8 cellular contexts compared by ENCODE assay signal in genomic region chr12:402127-402456, GRCh38. TPM values are rescaled to one million over a fixed set of nuclear protein-coding genes. Genes with fewer than 3 reads are reported as not detected.
DNase-seq lines count a peak whose midpoint lies in the region; ATAC-seq, FAIRE-seq and TF ChIP-seq lines count a peak whose summit lies in the region.

No MANE protein-coding gene starts in this region.

- no peak for TF ChIP-seq EP300 in H1 (IDR thresholded peaks at IDR 0.05; ENCODE audit: borderline replicate concordance in 1 of 2, low read depth in 2 of 2, low read length in 2 of 2)

- H3K14ac ChIP-seq in H1 (ENCODE audit: insufficient read length) = no peak overlapping the region

- H3K56ac ChIP-seq in H1 (replicated peaks; ENCODE audit: insufficient read length, low read depth, low read length) = no peak overlapping the region

- H4K91ac ChIP-seq in H1 (replicated peaks; ENCODE audit: insufficient read length, low read length) = no peak overlapping the region

- no peak overlapping the region for H4K8ac ChIP-seq in H1 (ENCODE audit: extremely low read depth, insufficient read depth, low read length)

- H4K20me1 ChIP-seq in H1 (replicated peaks in 1 of 2; ENCODE audit: control insufficient read depth in 1 of 2, insufficient read depth in 2 of 2, low read length in 2 of 2) = peaks cover 0 to 5% of the 10 kb centered on the region in 2 experiments
- no peaks in the 10 kb centered on the region for H4K20me1 ChIP-seq in osteoblast (ENCODE audit: insufficient read depth, low read length)

- H3K27me3 ChIP-seq in H1 (replicated peaks in 1 of 4; ENCODE audit: control insufficient read depth in 3 of 4, extremely low read depth in 1 of 4, insufficient read depth in 3 of 4, low read length in 3 of 4) = no peaks in the 10 kb centered on the region
- no peaks in the 10 kb centered on the region for H3K27me3 ChIP-seq in osteoblast (ENCODE audit: insufficient read depth, low read length)

- no peak for FAIRE-seq in H1 (lab: Jason Lieb, UNC)

- DNase-seq in Caki2 (ENCODE audit: low read depth) (peak; percentile 27), LNCaP clone FGC (ENCODE audit: low read depth) (no peak), H1 (ENCODE audit: low read depth in 1 of 2, low spot score in 2 of 2) (no peak), osteoblast (ENCODE audit: insufficient read length, low spot score, missing footprints) (no peak), NCI-H2196 treated with DMSO at 0.1 percent for 48 hours (lab: John Stamatoyannopoulos, UW; ENCODE audit: unreplicated experiment) (no peak), SKM-1 (lab: John Stamatoyannopoulos, UW; ENCODE audit: unreplicated experiment) (no peak)
- DNase-seq in activated effector memory CD4-positive, alpha-beta T cell treated with anti-CD3 and anti-CD28 coated beads, Interleukin-2, amount 50 U/mL, for 16 hours = no peak

- H3K4me3 ChIP-seq in LNCaP clone FGC (ENCODE audit: low read depth, low read length) (peak overlapping the region; percentile 85), H1 (ENCODE audit: extremely low read depth in 1 of 4, insufficient read depth in 2 of 4, low read depth in 3 of 4, low read length in 4 of 4) (peak overlapping the region; percentile 81 to 99 (median 86)), osteoblast (ENCODE audit: insufficient read depth, low read length) (peak overlapping the region; percentile 95)

- no peak for TF ChIP-seq POLR2A in H1 (IDR thresholded peaks at IDR 0.05; ENCODE audit: control extremely low read depth in 1 of 2, low read depth in 2 of 2, low read length in 2 of 2)

- H3K9ac ChIP-seq in H1 (replicated peaks in 1 of 4; ENCODE audit: extremely low read depth in 1 of 4, low read depth in 3 of 4, low read length in 3 of 4) = peak overlapping the region; percentile 75 to 96 (median 84); a peak in 6 of 7 replicates

- in situ Hi-C loops in Caki2 (cut with HindIII; ENCODE audit: low pct_unique_long_range_greater_than_20kb, low sequenced_read_pairs) = no loop called here

- peak; percentile 44 for TF ChIP-seq CTCF in LNCaP clone FGC (IDR thresholded peaks at IDR 0.05; ENCODE audit: control insufficient read depth, extremely low read depth, insufficient read depth)
- peak in 1 of 3 experiments; percentile 31; a peak in 1 of 4 replicates for TF ChIP-seq CTCF in H1 (IDR thresholded peaks at IDR 0.05; ENCODE audit: control extremely low read depth in 1 of 3, insufficient read depth in 1 of 3, low read depth in 1 of 3, low read length in 3 of 3)
- peak; percentile 40 for TF ChIP-seq CTCF in osteoblast (IDR thresholded peaks at IDR 0.05; ENCODE audit: extremely low read depth, low read depth, low read length)

- H3K4me1 ChIP-seq in H1 (replicated peaks in 1 of 4; ENCODE audit: control insufficient read depth in 3 of 4, insufficient read depth in 4 of 4, low read length in 3 of 4) = no peaks in the 10 kb centered on the region; a peak in 1 of 7 replicates
- H3K4me1 ChIP-seq in osteoblast (ENCODE audit: insufficient read depth, low read length) = peaks cover 18% of the 10 kb centered on the region

- CTCF ChIA-PET in H1 (lab: Charles Lee; ENCODE audit: partially characterized antibody) = interaction anchor here (0.7 to 1.8 kb wide), 6 partner anchors 13 to 143 kb away, joined by 3 to 5 read pairs (median 4); partner anchors contain the start of gene KDM5A

- no peak for ATAC-seq in HG03025 (IDR thresholded peaks at IDR 0.05; ENCODE audit: low FRiP score, unreplicated experiment)

- H3K4ac ChIP-seq in H1 (replicated peaks; ENCODE audit: insufficient read length, low read depth, low read length) = no peak overlapping the region

- H4K5ac ChIP-seq in H1 (ENCODE audit: insufficient read length, low read depth, low read length) = no peak overlapping the region

- H2BK5ac ChIP-seq in H1 (ENCODE audit: low read depth, low read length) = no peak overlapping the region

- no peak overlapping the region for H2BK20ac ChIP-seq in H1 (ENCODE audit: low read length)

- H3K36me3 ChIP-seq in H1 (ENCODE audit: control insufficient read depth in 2 of 4, insufficient read depth in 4 of 4, low read length in 3 of 4) = peaks cover 2 to 17% (median 6%) of the 10 kb centered on the region in 4 experiments; a peak in 7 of 8 replicates
- no peaks in the 10 kb centered on the region for H3K36me3 ChIP-seq in osteoblast (ENCODE audit: insufficient read depth, low read length)

- POLR2A ChIA-PET in H1 (lab: Charles Lee; ENCODE audit: partially characterized antibody) = interaction anchor here (1.0 to 5.0 kb wide), 7 partner anchors 9 to 47 kb away, joined by 3 to 73 read pairs (median 4); partner anchors contain the start of gene KDM5A

- peaks cover 0 to 37% of the 10 kb centered on the region in 2 experiments; a peak in 3 of 4 replicates for H3K79me2 ChIP-seq in H1 (ENCODE audit: control insufficient read depth in 1 of 2, insufficient read depth in 2 of 2, low read length in 2 of 2)
- H3K79me2 ChIP-seq in osteoblast (ENCODE audit: insufficient read depth, low read length) = peaks cover 17% of the 10 kb centered on the region

- peaks cover 7% of the 10 kb centered on the region for H3K79me1 ChIP-seq in H1 (ENCODE audit: low read depth, low read length)

- H3K23me2 ChIP-seq in H1 (ENCODE audit: low read depth, low read length) = 0 out of 2 replicates have a peak, but pooled peaks cover 3% of the 10 kb centered on the region

- no peak overlapping the region for H3K18ac ChIP-seq in H1 (ENCODE audit: extremely low read depth, low read length)

- H2BK12ac ChIP-seq in H1 (ENCODE audit: low read depth, low read length) = no peak overlapping the region

- WGBS in H1 (ENCODE audit: extremely low coverage in 1 of 2, insufficient coverage in 1 of 2, insufficient read length in 1 of 2, insufficient replicate concordance in 2 of 2, low coverage in 1 of 2, low lambda C conversion rate in 2 of 2, missing lambda C conversion rate in 1 of 2), 2 experiments = 1% methylated on average over 6 of the region's 6 CpGs; no CpG with 5 or more reads in 1 of the 2 experiments

- H3K9me3 ChIP-seq in H1 (ENCODE audit: insufficient read depth in 2 of 2, low read depth in 1 of 2, low read length in 1 of 2) (no peaks in the 10 kb centered on the region), osteoblast (ENCODE audit: low read depth, low read length) (no peaks in the 10 kb centered on the region)

- no peak for TF ChIP-seq RAD21 in H1 (IDR thresholded peaks at IDR 0.05 in 1 of 2, conservative IDR thresholded peaks at IDR 0.05 in 1 of 2; ENCODE audit: low read depth in 2 of 2, low read length in 2 of 2)

- H3K27ac ChIP-seq in H1 (ENCODE audit: low read depth, low read length) (0 out of 2 replicates have a peak overlapping the region, but pooled peaks have one; percentile 54), osteoblast (ENCODE audit: low read depth, low read length) (peak overlapping the region; percentile 70)

- H3K23ac ChIP-seq in H1 (ENCODE audit: insufficient read length) = no peak overlapping the region

- no peak overlapping the region for H2BK15ac ChIP-seq in H1 (ENCODE audit: low read length)

- no peak overlapping the region for H2BK120ac ChIP-seq in H1 (replicated peaks; ENCODE audit: low read depth, low read length)

- no peak overlapping the region for H2AK5ac ChIP-seq in H1 (ENCODE audit: low read depth, low read length)

- H2AFZ ChIP-seq in H1 (ENCODE audit: low read length) (peak overlapping the region; percentile 47; the same call in 1 of the 2 replicates), osteoblast (ENCODE audit: low read length) (peak overlapping the region; percentile 98)

- H3K4me2 ChIP-seq in H1 (ENCODE audit: insufficient read depth in 1 of 2, low read depth in 2 of 2, low read length in 2 of 2) = peak overlapping the region; percentile 79 to 82
- H3K4me2 ChIP-seq in osteoblast (ENCODE audit: insufficient read depth, low read length) = peak overlapping the region; percentile 95

TF ChIP-seq in H1, 55 proteins besides CTCF, POLR2A, EP300 and RAD21:
- TF ChIP-seq TBP (IDR thresholded peaks at IDR 0.05; ENCODE audit: low read depth, low read length) = no peak

RNA-seq across cellular contexts. Expression of gene CCDC77, which starts 0.6 kb away (rescaled TPM):
- total RNA-seq in Caki2 (2014; rRNA removed; shearing (Covaris generic); ENCODE audit: low replicate concordance) = 13.5 and 16.3 TPM in 2 replicates
- total RNA-seq in H1 (2021; fragmentation: NEBNext Ultra II Directional; extraction: Animal tissue kit (Norgen Biotek cat#: 25700)) = 29.3 and 30.4 TPM in 2 replicates
- 6.1 and 10.3 TPM in 2 replicates for polyA plus RNA-seq in H1 (2011; rRNA removed)
- 18.2 TPM for polyA plus RNA-seq in H1 (2011; cell fraction: cytosol; rRNA removed)
- 21.9 TPM for polyA plus RNA-seq in H1 (2011; cell fraction: nucleus; rRNA removed)
- 19.2 to 28.3 TPM (median 21.3 TPM) in 4 replicates for polyA plus RNA-seq in H1 (2012, experiment 1 of 2)
- polyA plus RNA-seq in H1 (2012, experiment 2 of 2) = 1.8 TPM
- 26.0 TPM for polyA plus RNA-seq in H1 (2013, experiment 1 of 2)
- 26.8 TPM for polyA plus RNA-seq in H1 (2013, experiment 2 of 2)
- 25.5 and 29.8 TPM in 2 replicates for polyA minus RNA-seq in H1 (2011; rRNA and poly(A)+ RNA removed)
- polyA minus RNA-seq in H1 (2011; cell fraction: cytosol; rRNA and poly(A)+ RNA removed) = 16.3 TPM
- 30.4 TPM for polyA minus RNA-seq in H1 (2011; cell fraction: nucleus; rRNA and poly(A)+ RNA removed)
- total RNA-seq in osteoblast = 9.0 and 10.6 TPM in 2 replicates

RNA-seq across cellular contexts. Expression of gene KDM5A, which starts 13.0 kb away (rescaled TPM):
- 12.8 and 33.6 TPM in 2 replicates for total RNA-seq in Caki2 (2014; rRNA removed; shearing (Covaris generic); ENCODE audit: low replicate concordance)
- 36.9 and 45.7 TPM in 2 replicates for total RNA-seq in H1 (2021; fragmentation: NEBNext Ultra II Directional; extraction: Animal tissue kit (Norgen Biotek cat#: 25700))
- 5.7 and 6.3 TPM in 2 replicates for polyA plus RNA-seq in H1 (2011; rRNA removed)
- polyA plus RNA-seq in H1 (2011; cell fraction: cytosol; rRNA removed) = 8.5 TPM
- 16.3 TPM for polyA plus RNA-seq in H1 (2011; cell fraction: nucleus; rRNA removed)
- polyA plus RNA-seq in H1 (2012, experiment 1 of 2) = 10.9 to 15.4 TPM (median 13.3 TPM) in 4 replicates
- polyA plus RNA-seq in H1 (2012, experiment 2 of 2) = 0.62 TPM
- polyA plus RNA-seq in H1 (2013, experiment 1 of 2) = 16.7 TPM
- 13.6 TPM for polyA plus RNA-seq in H1 (2013, experiment 2 of 2)
- 82.0 and 104 TPM in 2 replicates for polyA minus RNA-seq in H1 (2011; rRNA and poly(A)+ RNA removed)
- 34.3 TPM for polyA minus RNA-seq in H1 (2011; cell fraction: cytosol; rRNA and poly(A)+ RNA removed)
- polyA minus RNA-seq in H1 (2011; cell fraction: nucleus; rRNA and poly(A)+ RNA removed) = 85.5 TPM
- 62.8 and 75.3 TPM in 2 replicates for total RNA-seq in osteoblast

RNA-seq across cellular contexts. Expression of gene B4GALNT3, which starts 57.6 kb away (rescaled TPM):
- 1.9 and 8.1 TPM in 2 replicates for total RNA-seq in Caki2 (2014; rRNA removed; shearing (Covaris generic); ENCODE audit: low replicate concordance)
- total RNA-seq in H1 (2021; fragmentation: NEBNext Ultra II Directional; extraction: Animal tissue kit (Norgen Biotek cat#: 25700)) = 20.3 and 20.4 TPM in 2 replicates
- polyA plus RNA-seq in H1 (2011; rRNA removed) = 12.5 and 14.9 TPM in 2 replicates
- polyA plus RNA-seq in H1 (2011; cell fraction: cytosol; rRNA removed) = 15.8 TPM
- 43.4 TPM for polyA plus RNA-seq in H1 (2011; cell fraction: nucleus; rRNA removed)
- polyA plus RNA-seq in H1 (2012, experiment 1 of 2) = 11.3 to 19.6 TPM (median 15.5 TPM) in 4 replicates
- 10.1 TPM for polyA plus RNA-seq in H1 (2012, experiment 2 of 2)
- 15.8 TPM for polyA plus RNA-seq in H1 (2013, experiment 1 of 2)
- 16.0 TPM for polyA plus RNA-seq in H1 (2013, experiment 2 of 2)
- 24.2 and 30.9 TPM in 2 replicates for polyA minus RNA-seq in H1 (2011; rRNA and poly(A)+ RNA removed)
- 7.3 TPM for polyA minus RNA-seq in H1 (2011; cell fraction: cytosol; rRNA and poly(A)+ RNA removed)
- polyA minus RNA-seq in H1 (2011; cell fraction: nucleus; rRNA and poly(A)+ RNA removed) = 13.1 TPM
- total RNA-seq in osteoblast = 0.29 and 0.36 TPM in 2 replicates
